17 cellular contexts compared by ENCODE assay signal in the genomic region with DNA sequence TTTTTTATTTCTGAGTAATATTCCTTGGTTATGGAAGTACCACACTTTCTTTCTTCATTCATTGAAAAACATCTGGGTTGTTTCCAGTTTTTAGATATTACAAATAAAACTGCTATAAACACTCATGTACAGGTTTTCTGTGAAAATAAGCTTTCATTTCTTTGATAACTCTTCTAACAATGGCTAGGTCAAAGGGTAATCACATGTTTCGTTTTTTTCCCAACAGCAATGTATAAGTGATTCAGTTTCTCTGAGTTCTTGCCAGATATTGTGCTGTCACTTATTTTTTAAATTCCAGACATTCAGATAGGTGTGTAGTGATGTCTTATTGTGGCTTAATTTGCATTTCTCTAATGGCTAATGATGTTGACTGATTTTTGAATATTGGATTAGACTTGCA. TPM values are rescaled to one million over a fixed set of nuclear protein-coding genes. Genes with fewer than 3 reads are reported as not detected.
DNase-seq lines count a peak whose midpoint lies in the region; TF ChIP-seq lines count a peak whose summit lies in the region.
"Had no signal": no experiment of that assay in that cellular context is flagged by ENCODE, and none has a peak within 500 bp of the region (broad histone marks: within the 10 kb centered on the region; RNA-seq: fewer than 3 reads in every experiment).

No MANE protein-coding gene starts in this region.

- H3K9me3 Mint-ChIP-seq in Calu3 (ENCODE audit: low read depth, unreplicated experiment): peaks cover 2% of the 10 kb centered on the region

- no peaks in the 10 kb centered on the region for H3K27me3 Mint-ChIP-seq in Calu3 (ENCODE audit: unreplicated experiment)

- H3K36me3 Mint-ChIP-seq in Calu3 (ENCODE audit: insufficient read depth, unreplicated experiment): no peaks in the 10 kb centered on the region
- H3K36me3 Mint-ChIP-seq: CD8-positive, alpha-beta T cell had no signal

- DNase-seq in NCI-H2227 (lab: John Stamatoyannopoulos, UW; ENCODE audit: unreplicated experiment): peak; percentile 68
- peak; percentile 16 to 18 for DNase-seq in cardiac fibroblast (ENCODE audit: low read depth in 2 of 2)
- DNase-seq in epithelial cell of esophagus (ENCODE audit: low read depth): peak; percentile 8
- DNase-seq in renal cortical epithelial cell (ENCODE audit: low read depth): peak; percentile 27
- no peak for DNase-seq in NCI-H1694 treated with DMSO at 0.1 percent for 48 hours (lab: John Stamatoyannopoulos, UW)
- DNase-seq in NCI-H1436 (lab: John Stamatoyannopoulos, UW): no peak
- no peak for DNase-seq in Calu3
- DNase-seq: CD8-positive, alpha-beta T cell; DMS 273 treated with DMSO at 0.1 percent for 48 hours; DMS53; DND-41; EL; GM23248; HCEC 1CT; IMR-90 had no signal

- TF ChIP-seq CTCF in cardiac fibroblast (IDR thresholded peaks at IDR 0.05; ENCODE audit: low read depth, low read length) (no peak), epithelial cell of esophagus (IDR thresholded peaks at IDR 0.05; ENCODE audit: insufficient read depth, low read depth, low read length, missing control alignments) (no peak), Calu3 (IDR thresholded peaks at IDR 0.05; ENCODE audit: unreplicated experiment) (no peak)

- CTCF ChIA-PET in Calu3 (lab: Charles Lee): no interaction called here

- intact Hi-C loops in Calu3 (cut with micrococcal nuclease; ENCODE audit: unreplicated experiment): no loop called here

- H3K4me1 Mint-ChIP-seq in Calu3 (ENCODE audit: low read depth, unreplicated experiment): peaks cover 6% of the 10 kb centered on the region
- H3K4me1 Mint-ChIP-seq: B cell had no signal

- no peak overlapping the region for H3K27ac Mint-ChIP-seq in Calu3 (ENCODE audit: unreplicated experiment)
- H3K27ac Mint-ChIP-seq: B cell; CD8-positive, alpha-beta T cell had no signal

- no TSS peak for BruUV-seq in Calu3 (replicated peaks; lab: Mats Ljungman, UMichigan)

- no peak overlapping the region for H3K4me3 Mint-ChIP-seq in Calu3 (ENCODE audit: low read depth, unreplicated experiment)
- H3K4me3 Mint-ChIP-seq: B cell; CD8-positive, alpha-beta T cell had no signal

- H3K4me3 ChIP-seq in cardiac fibroblast (replicated peaks in 1 of 2; ENCODE audit: low read depth in 2 of 2, low read length in 2 of 2) (no peak overlapping the region), epithelial cell of esophagus (ENCODE audit: low read length) (no peak overlapping the region)
- H3K4me3 ChIP-seq: BLaER1 treated with 17β-estradiol and CSF1 and Interleukin-3, amounts not matched to agents 10 nM and 100 nM; GM23248 had no signal

RNA-seq across cellular contexts. Expression of gene TNPO1, which starts 16.7 kb away (rescaled TPM):
- 176 and 258 TPM in 2 replicates for total RNA-seq in renal cortical epithelial cell
- total RNA-seq in Calu3 (2022): 138 TPM in 2 replicates

Comparison
In these comparisons a context has a peak if more than half of its experiments do, and no peak if none do; other contexts are left out.
1. DNase-seq: peak in NCI-H2227 (single experiment), cardiac fibroblast (2 of 2), epithelial cell of esophagus (single experiment) and renal cortical epithelial cell (single experiment); none in NCI-H1694 treated with DMSO at 0.1 percent for 48 hours (single experiment), NCI-H1436 (single experiment) and Calu3 (single experiment).